1 cellular context compared by ENCODE assay signal in genomic region chr2:6865346-6866238, GRCh38.
TF ChIP-seq lines count a peak whose summit lies in the region.

Gene CMPK2, minus strand, starts transcription at chr2:6865907. Its CDS starts 211 bp downstream, at chr2:6865696.

TF ChIP-seq in HepG2, 621 proteins besides CTCF, POLR2A, EP300 and RAD21 (continued from another document and continues in another):
- TF ChIP-seq HNF1A (IDR thresholded peaks at IDR 0.05; ENCODE audit: low read depth) = no peak
- no peak for TF ChIP-seq HNF1A (CRISPR knock-in tag; IDR thresholded peaks at IDR 0.05; ENCODE audit: borderline replicate concordance)
- no peak for TF ChIP-seq NFKBIZ (CRISPR knock-in tag; IDR thresholded peaks at IDR 0.05)
- peak; percentile 52 for TF ChIP-seq SRSF1 (optimal IDR thresholded peaks at IDR 0.05; ENCODE audit: low read depth, low read length)
- no peak for TF ChIP-seq RNF219 (CRISPR knock-in tag; IDR thresholded peaks at IDR 0.05)
- no peak for TF ChIP-seq ZNF674 (CRISPR knock-in tag; IDR thresholded peaks at IDR 0.05; ENCODE audit: low read depth)
- peak; percentile 21; the same call in 1 of the 2 replicates for TF ChIP-seq ISL2 (CRISPR knock-in tag; IDR thresholded peaks at IDR 0.05)
- peak; percentile 57; the same call in 1 of the 2 replicates for TF ChIP-seq HDAC2 (CRISPR knock-in tag; IDR thresholded peaks at IDR 0.05)
- no peak for TF ChIP-seq ZNF530 (CRISPR knock-in tag; IDR thresholded peaks at IDR 0.05; ENCODE audit: low read depth)
- TF ChIP-seq JUND (CRISPR knock-in tag; IDR thresholded peaks at IDR 0.05) = no peak
- TF ChIP-seq, protein P1, sequence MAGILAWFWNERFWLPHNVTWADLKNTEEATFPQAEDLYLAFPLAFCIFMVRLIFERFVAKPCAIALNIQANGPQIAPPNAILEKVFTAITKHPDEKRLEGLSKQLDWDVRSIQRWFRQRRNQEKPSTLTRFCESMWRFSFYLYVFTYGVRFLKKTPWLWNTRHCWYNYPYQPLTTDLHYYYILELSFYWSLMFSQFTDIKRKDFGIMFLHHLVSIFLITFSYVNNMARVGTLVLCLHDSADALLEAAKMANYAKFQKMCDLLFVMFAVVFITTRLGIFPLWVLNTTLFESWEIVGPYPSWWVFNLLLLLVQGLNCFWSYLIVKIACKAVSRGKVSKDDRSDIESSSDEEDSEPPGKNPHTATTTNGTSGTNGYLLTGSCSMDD (CRISPR knock-in tag; IDR thresholded peaks at IDR 0.05) = no peak
- no peak for TF ChIP-seq ZNF546 (CRISPR knock-in tag; conservative IDR thresholded peaks at IDR 0.05)
- no peak for TF ChIP-seq ASH2L (IDR thresholded peaks at IDR 0.05; ENCODE audit: insufficient read length, low read depth, low read length)
- TF ChIP-seq TFAP4 (IDR thresholded peaks at IDR 0.05; ENCODE audit: borderline replicate concordance, low read depth) = no peak
- no peak; the same call in 1 of the 2 replicates for TF ChIP-seq ZSCAN9 (CRISPR knock-in tag; IDR thresholded peaks at IDR 0.05; ENCODE audit: borderline replicate concordance)
- no peak for TF ChIP-seq FIP1L1 (IDR thresholded peaks at IDR 0.05; ENCODE audit: borderline replicate concordance, insufficient read depth, low read depth, low read length)
- TF ChIP-seq ETS1 (CRISPR knock-in tag; IDR thresholded peaks at IDR 0.05) = no peak; the same call in 1 of the 2 replicates
- TF ChIP-seq ZNF124 (CRISPR knock-in tag; IDR thresholded peaks at IDR 0.05) = no peak; the same call in none of the 2 replicates
- TF ChIP-seq ZNF782 (CRISPR knock-in tag; IDR thresholded peaks at IDR 0.05; ENCODE audit: borderline replicate concordance) = no peak
- peak; percentile 62; the same call in 1 of the 2 replicates for TF ChIP-seq HES4 (CRISPR knock-in tag; IDR thresholded peaks at IDR 0.05; ENCODE audit: borderline replicate concordance)
- no peak for TF ChIP-seq ZMAT5 (CRISPR knock-in tag; IDR thresholded peaks at IDR 0.05; ENCODE audit: borderline replicate concordance, low read depth)
- TF ChIP-seq, protein P2, sequence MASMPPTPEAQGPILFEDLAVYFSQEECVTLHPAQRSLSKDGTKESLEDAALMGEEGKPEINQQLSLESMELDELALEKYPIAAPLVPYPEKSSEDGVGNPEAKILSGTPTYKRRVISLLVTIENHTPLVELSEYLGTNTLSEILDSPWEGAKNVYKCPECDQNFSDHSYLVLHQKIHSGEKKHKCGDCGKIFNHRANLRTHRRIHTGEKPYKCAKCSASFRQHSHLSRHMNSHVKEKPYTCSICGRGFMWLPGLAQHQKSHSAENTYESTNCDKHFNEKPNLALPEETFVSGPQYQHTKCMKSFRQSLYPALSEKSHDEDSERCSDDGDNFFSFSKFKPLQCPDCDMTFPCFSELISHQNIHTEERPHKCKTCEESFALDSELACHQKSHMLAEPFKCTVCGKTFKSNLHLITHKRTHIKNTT (CRISPR knock-in tag; IDR thresholded peaks at IDR 0.05) = no peak
- TF ChIP-seq PPARG (CRISPR knock-in tag; conservative IDR thresholded peaks at IDR 0.05) = no peak
- TF ChIP-seq IKZF1 (IDR thresholded peaks at IDR 0.05) = no peak
- TF ChIP-seq AKNA (CRISPR knock-in tag; IDR thresholded peaks at IDR 0.05; ENCODE audit: borderline replicate concordance) = no peak
- TF ChIP-seq ZNF251 (CRISPR knock-in tag; IDR thresholded peaks at IDR 0.05) = no peak
- no peak for TF ChIP-seq HNRNPH1 (optimal IDR thresholded peaks at IDR 0.05; ENCODE audit: low read depth, low read length)
- TF ChIP-seq, protein P3, sequence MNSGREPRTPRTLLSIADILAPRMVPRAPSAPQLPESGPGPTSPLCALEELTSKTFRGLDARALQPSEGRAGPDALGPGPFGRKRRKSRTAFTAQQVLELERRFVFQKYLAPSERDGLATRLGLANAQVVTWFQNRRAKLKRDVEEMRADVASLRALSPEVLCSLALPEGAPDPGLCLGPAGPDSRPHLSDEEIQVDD (CRISPR knock-in tag; IDR thresholded peaks at IDR 0.05; ENCODE audit: borderline replicate concordance) = no peak; the same call in 1 of the 2 replicates
- no peak for TF ChIP-seq ZNF3 (CRISPR knock-in tag; IDR thresholded peaks at IDR 0.05)
- peak; percentile 82 for TF ChIP-seq ZNF704 (CRISPR knock-in tag; IDR thresholded peaks at IDR 0.05; ENCODE audit: borderline replicate concordance)
- no peak for TF ChIP-seq BHLHE40 (IDR thresholded peaks at IDR 0.05; ENCODE audit: low read length)
- TF ChIP-seq ZNF337 (CRISPR knock-in tag; IDR thresholded peaks at IDR 0.05; ENCODE audit: borderline replicate concordance, low read depth) = no peak
- TF ChIP-seq AHR (CRISPR knock-in tag; IDR thresholded peaks at IDR 0.05) = no peak
- TF ChIP-seq RBAK (CRISPR knock-in tag; IDR thresholded peaks at IDR 0.05) = no peak
- TF ChIP-seq JDP2 (CRISPR knock-in tag; IDR thresholded peaks at IDR 0.05; ENCODE audit: borderline replicate concordance) = no peak
- TF ChIP-seq, protein P4, sequence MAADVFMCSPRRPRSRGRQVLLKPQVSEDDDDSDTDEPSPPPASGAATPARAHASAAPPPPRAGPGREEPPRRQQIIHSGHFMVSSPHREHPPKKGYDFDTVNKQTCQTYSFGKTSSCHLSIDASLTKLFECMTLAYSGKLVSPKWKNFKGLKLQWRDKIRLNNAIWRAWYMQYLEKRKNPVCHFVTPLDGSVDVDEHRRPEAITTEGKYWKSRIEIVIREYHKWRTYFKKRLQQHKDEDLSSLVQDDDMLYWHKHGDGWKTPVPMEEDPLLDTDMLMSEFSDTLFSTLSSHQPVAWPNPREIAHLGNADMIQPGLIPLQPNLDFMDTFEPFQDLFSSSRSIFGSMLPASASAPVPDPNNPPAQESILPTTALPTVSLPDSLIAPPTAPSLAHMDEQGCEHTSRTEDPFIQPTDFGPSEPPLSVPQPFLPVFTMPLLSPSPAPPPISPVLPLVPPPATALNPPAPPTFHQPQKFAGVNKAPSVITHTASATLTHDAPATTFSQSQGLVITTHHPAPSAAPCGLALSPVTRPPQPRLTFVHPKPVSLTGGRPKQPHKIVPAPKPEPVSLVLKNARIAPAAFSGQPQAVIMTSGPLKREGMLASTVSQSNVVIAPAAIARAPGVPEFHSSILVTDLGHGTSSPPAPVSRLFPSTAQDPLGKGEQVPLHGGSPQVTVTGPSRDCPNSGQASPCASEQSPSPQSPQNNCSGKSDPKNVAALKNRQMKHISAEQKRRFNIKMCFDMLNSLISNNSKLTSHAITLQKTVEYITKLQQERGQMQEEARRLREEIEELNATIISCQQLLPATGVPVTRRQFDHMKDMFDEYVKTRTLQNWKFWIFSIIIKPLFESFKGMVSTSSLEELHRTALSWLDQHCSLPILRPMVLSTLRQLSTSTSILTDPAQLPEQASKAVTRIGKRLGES (CRISPR knock-in tag; IDR thresholded peaks at IDR 0.05; ENCODE audit: borderline replicate concordance) = peak; percentile 19; the same call in 1 of the 2 replicates
- no peak for TF ChIP-seq KLF9 (CRISPR knock-in tag; IDR thresholded peaks at IDR 0.05; ENCODE audit: low read depth)
- TF ChIP-seq CC2D1A (CRISPR knock-in tag; IDR thresholded peaks at IDR 0.05) = no peak
- no peak; the same call in 1 of the 2 replicates for TF ChIP-seq ZNF607 (CRISPR knock-in tag; IDR thresholded peaks at IDR 0.05; ENCODE audit: borderline replicate concordance)
- peak; percentile 53 for TF ChIP-seq PHF8 (CRISPR knock-in tag; IDR thresholded peaks at IDR 0.05)
- no peak for TF ChIP-seq HIVEP1 (CRISPR knock-in tag; IDR thresholded peaks at IDR 0.05)
